Comparison of ENCODE assay signal across 8 cellular contexts in the genomic region with DNA sequence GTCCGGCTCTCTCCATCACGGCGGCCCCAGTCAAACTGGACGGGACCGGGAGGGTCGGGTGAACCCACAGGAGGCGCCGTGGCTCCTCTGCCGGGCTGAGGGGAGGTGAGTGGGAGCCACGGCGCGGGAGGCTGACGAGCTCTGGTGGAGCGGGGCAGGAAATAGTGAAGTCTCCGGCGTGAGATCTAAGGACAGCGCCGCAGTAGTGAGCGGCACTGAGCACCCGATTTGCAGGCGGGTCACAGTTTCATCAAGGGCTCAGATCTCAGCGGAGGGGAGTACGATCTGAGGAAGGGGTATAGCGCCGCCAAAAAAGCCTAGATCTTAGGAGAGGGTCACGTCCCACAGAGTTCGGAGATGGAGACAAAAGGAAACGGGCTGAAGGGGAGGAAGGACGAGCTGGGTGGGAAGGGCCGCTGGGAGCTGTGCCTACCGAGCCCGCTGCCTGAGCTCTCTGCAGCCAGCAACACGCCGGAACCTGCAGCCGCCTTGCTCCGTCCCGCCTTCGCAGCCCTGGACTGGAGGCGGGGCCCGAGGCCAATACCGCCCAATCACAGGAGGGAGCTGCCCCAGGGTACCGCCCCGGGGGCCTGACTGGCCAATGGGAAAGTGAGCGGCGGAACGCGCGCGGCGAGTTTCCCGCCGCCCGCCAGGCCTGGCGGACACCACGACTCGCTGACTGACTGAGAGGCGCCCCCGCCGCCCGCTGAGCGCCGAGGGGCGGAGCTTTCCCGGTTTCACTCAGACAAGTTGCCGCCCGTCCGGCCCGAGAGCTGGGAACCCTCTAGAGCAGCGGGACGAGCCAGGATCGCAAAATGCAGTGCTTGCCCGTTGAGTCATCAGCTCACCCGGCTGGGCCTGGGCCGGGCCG. TPM values are rescaled to one million over a fixed set of nuclear protein-coding genes. Genes with fewer than 3 reads are reported as not detected.
A peak's percentile ranks its signal among the peaks of the same experiment; 100 is the strongest.
DNase-seq lines count a peak whose midpoint lies in the region; ATAC-seq, FAIRE-seq and TF ChIP-seq lines count a peak whose summit lies in the region.

No MANE protein-coding gene starts in this region.

- DNase-seq in Caki2 (ENCODE audit: low read depth) (peak; percentile 99), HUDEP-2 (lab: John Stamatoyannopoulos, UW; ENCODE audit: unreplicated experiment in 76 of 76) (peak; percentile 35 to 98 (median 95)), NOMO-1 treated with DMSO at 0.1 percent for 48 hours (lab: John Stamatoyannopoulos, UW; ENCODE audit: unreplicated experiment) (peak; percentile 97), H1 (ENCODE audit: low read depth in 1 of 2, low spot score in 2 of 2) (peak; percentile 95 to 97), mesenchymal stem cell (peak; percentile 98)
- peak; percentile 97 for DNase-seq in activated CD8-positive, alpha-beta memory T cell treated with anti-CD3 and anti-CD28 coated beads, Interleukin-2, amount 10 ng/mL, durations not matched to agents 7 days and 5 days
- peak; percentile 89 for DNase-seq in stimulated activated CD8-positive, alpha-beta memory T cell treated with anti-CD3 and anti-CD28 coated beads, Interleukin-12 subunit alpha, Interleukin-12 subunit beta, amount 100 ng/mL, for 24 hours (ENCODE audit: extremely low read depth)

- peak overlapping the region; percentile 71; the same call in 1 of the 2 replicates for H2BK5ac ChIP-seq in H1 (ENCODE audit: low read depth, low read length)
- H2BK5ac ChIP-seq in mesenchymal stem cell (ENCODE audit: low read depth, low read length, poor library complexity, severe bottlenecking), result peak overlapping the region; percentile 74

- CTCF ChIA-PET in activated CD8-positive, alpha-beta memory T cell treated with anti-CD3 and anti-CD28 coated beads, Interleukin-2, amount 10 ng/mL, durations not matched to agents 7 days and 5 days (lab: Charles Lee), result interaction anchor here (0.8 to 4.1 kb wide), 22 partner anchors 10 to 365 kb away, joined by 3 to 24 read pairs (median 6); a partner anchor contains a TSS
- CTCF ChIA-PET in H1 (lab: Charles Lee; ENCODE audit: partially characterized antibody), result interaction anchor here (0.7 to 31.7 kb wide), 9 partner anchors 1 to 382 kb away, joined by 3 to 547 read pairs (median 3); a partner anchor contains a TSS

- H3K79me1 ChIP-seq in H1 (ENCODE audit: low read depth, low read length) (no peaks in the 10 kb centered on the region), mesenchymal stem cell (replicated peaks; ENCODE audit: low read length, poor library complexity, severe bottlenecking) (no peaks in the 10 kb centered on the region)

- peak overlapping the region; percentile 67 for H3K56ac ChIP-seq in H1 (replicated peaks; ENCODE audit: insufficient read length, low read depth, low read length)

- H2BK120ac ChIP-seq in H1 (replicated peaks; ENCODE audit: low read depth, low read length), result no peak overlapping the region
- no peak overlapping the region for H2BK120ac ChIP-seq in mesenchymal stem cell (ENCODE audit: low read depth, low read length)

- H2BK12ac ChIP-seq in H1 (ENCODE audit: low read depth, low read length) (no peak overlapping the region), mesenchymal stem cell (ENCODE audit: low read length in 2 of 2) (peak overlapping the region; percentile 64 to 79)

- H3K9me3 Mint-ChIP-seq in activated CD8-positive, alpha-beta memory T cell treated with anti-CD3 and anti-CD28 coated beads, Interleukin-2, amount 10 ng/mL, durations not matched to agents 7 days and 5 days (ENCODE audit: low read depth), result no peaks in the 10 kb centered on the region

- H3K23ac ChIP-seq in H1 (ENCODE audit: insufficient read length), result no peak overlapping the region
- H3K23ac ChIP-seq in mesenchymal stem cell (ENCODE audit: low read length in 2 of 2), result peak overlapping the region; percentile 47 to 57

- no peak for TF ChIP-seq EP300 in H1 (IDR thresholded peaks at IDR 0.05; ENCODE audit: borderline replicate concordance in 1 of 2, low read depth in 2 of 2, low read length in 2 of 2)

- H3K36me3 ChIP-seq in H1 (ENCODE audit: control insufficient read depth in 2 of 4, insufficient read depth in 4 of 4, low read length in 3 of 4), result no peaks in the 10 kb centered on the region
- peaks cover 0 to 7% of the 10 kb centered on the region in 2 experiments for H3K36me3 ChIP-seq in mesenchymal stem cell (ENCODE audit: control insufficient read depth in 1 of 2, insufficient read depth in 2 of 2, low read depth in 1 of 2, low read length in 2 of 2)

- peak overlapping the region; percentile 79 for H4K5ac ChIP-seq in H1 (ENCODE audit: insufficient read length, low read depth, low read length)

- TF ChIP-seq POLR2A in H1 (IDR thresholded peaks at IDR 0.05; ENCODE audit: control extremely low read depth in 1 of 2, low read depth in 2 of 2, low read length in 2 of 2), result peak; percentile 76 to 83

- H4K8ac ChIP-seq in H1 (ENCODE audit: extremely low read depth, insufficient read depth, low read length), result peak overlapping the region; percentile 60
- H4K8ac ChIP-seq in mesenchymal stem cell (ENCODE audit: low read length), result peak overlapping the region; percentile 97

- peak overlapping the region; percentile 84 for H3K4me3 Mint-ChIP-seq in activated CD8-positive, alpha-beta memory T cell treated with anti-CD3 and anti-CD28 coated beads, Interleukin-2, amount 10 ng/mL, durations not matched to agents 7 days and 5 days

- H3K9me3 ChIP-seq in H1 (ENCODE audit: insufficient read depth in 2 of 2, low read depth in 1 of 2, low read length in 1 of 2) (no peaks in the 10 kb centered on the region), mesenchymal stem cell (ENCODE audit: control insufficient read depth, low read length) (no peaks in the 10 kb centered on the region)

- no peak overlapping the region for H2BK15ac ChIP-seq in H1 (ENCODE audit: low read length)
- peak overlapping the region; percentile 64 for H2BK15ac ChIP-seq in mesenchymal stem cell (ENCODE audit: low read depth, poor library complexity, severe bottlenecking)

- H4K91ac ChIP-seq in H1 (replicated peaks; ENCODE audit: insufficient read length, low read length) (peak overlapping the region; percentile 98), mesenchymal stem cell (ENCODE audit: low read length) (peak overlapping the region; percentile 86)

- H3K4me2 ChIP-seq in H1 (ENCODE audit: insufficient read depth in 1 of 2, low read depth in 2 of 2, low read length in 2 of 2) (peak overlapping the region; percentile 60 to 91), mesenchymal stem cell (ENCODE audit: low read length, poor library complexity, severe bottlenecking) (peak overlapping the region; percentile 98)

- 0 out of 2 replicates have a peak overlapping the region, but pooled peaks have one; percentile 60 for H2AK5ac ChIP-seq in H1 (ENCODE audit: low read depth, low read length)
- no peak overlapping the region for H2AK5ac ChIP-seq in mesenchymal stem cell (ENCODE audit: low read length, severe bottlenecking)

- peak overlapping the region; percentile 85 for H3K18ac ChIP-seq in H1 (ENCODE audit: extremely low read depth, low read length)
- H3K18ac ChIP-seq in mesenchymal stem cell (ENCODE audit: low read depth in 1 of 2, low read length in 2 of 2), result peak overlapping the region; percentile 84 to 95

- TF ChIP-seq RAD21 in H1 (IDR thresholded peaks at IDR 0.05 in 1 of 2, conservative IDR thresholded peaks at IDR 0.05 in 1 of 2; ENCODE audit: low read depth in 2 of 2, low read length in 2 of 2), result no peak

- POLR2A ChIA-PET in H1 (lab: Charles Lee; ENCODE audit: partially characterized antibody), result interaction anchor here (0.6 to 2.4 kb wide), 9 partner anchors 8 to 1083 kb away, joined by 3 to 11 read pairs (median 4); a partner anchor contains a TSS

- H3K4me1 ChIP-seq in H1 (replicated peaks in 1 of 4; ENCODE audit: control insufficient read depth in 3 of 4, insufficient read depth in 4 of 4, low read length in 3 of 4), result peaks cover 0 to 27% (median 21%) of the 10 kb centered on the region in 4 experiments; a peak in 5 of 7 replicates
- peaks cover 24% of the 10 kb centered on the region for H3K4me1 ChIP-seq in mesenchymal stem cell (ENCODE audit: control insufficient read depth, insufficient read depth, low read depth, low read length)

- no peaks in the 10 kb centered on the region for H4K20me1 ChIP-seq in H1 (replicated peaks in 1 of 2; ENCODE audit: control insufficient read depth in 1 of 2, insufficient read depth in 2 of 2, low read length in 2 of 2)

- no peaks in the 10 kb centered on the region for H3K36me3 Mint-ChIP-seq in activated CD8-positive, alpha-beta memory T cell treated with anti-CD3 and anti-CD28 coated beads, Interleukin-2, amount 10 ng/mL, durations not matched to agents 7 days and 5 days

- peaks cover 4 to 13% (median 12%) of the 10 kb centered on the region in 4 experiments; a peak in 5 of 7 replicates for H3K27me3 ChIP-seq in H1 (replicated peaks in 1 of 4; ENCODE audit: control insufficient read depth in 3 of 4, extremely low read depth in 1 of 4, insufficient read depth in 3 of 4, low read length in 3 of 4)
- H3K27me3 ChIP-seq in mesenchymal stem cell (ENCODE audit: control insufficient read depth in 1 of 2, insufficient read depth in 1 of 2, low read length in 2 of 2), result no peaks in the 10 kb centered on the region

- peaks cover 29% of the 10 kb centered on the region for H3K4me1 Mint-ChIP-seq in activated CD8-positive, alpha-beta memory T cell treated with anti-CD3 and anti-CD28 coated beads, Interleukin-2, amount 10 ng/mL, durations not matched to agents 7 days and 5 days

- FAIRE-seq in H1 (lab: Jason Lieb, UNC), result no peak

- WGBS in H1 (ENCODE audit: extremely low coverage in 1 of 2, insufficient coverage in 1 of 2, insufficient read length in 1 of 2, insufficient replicate concordance in 2 of 2, low coverage in 1 of 2, low lambda C conversion rate in 2 of 2, missing lambda C conversion rate in 1 of 2), 2 experiments, result 2% methylated on average over 64 of the region's 75 CpGs; no CpG with 5 or more reads in 1 of the 2 experiments
- under 1% methylated on average over 75 of the region's 75 CpGs for WGBS in mesenchymal stem cell

- H3K79me2 ChIP-seq in H1 (ENCODE audit: control insufficient read depth in 1 of 2, insufficient read depth in 2 of 2, low read length in 2 of 2), result no peaks in the 10 kb centered on the region

- no peak overlapping the region for H3K14ac ChIP-seq in H1 (ENCODE audit: insufficient read length)
- H3K14ac ChIP-seq in mesenchymal stem cell (ENCODE audit: low read length in 2 of 2), result peak overlapping the region in 1 of 2 experiments; percentile 76

- H2AFZ ChIP-seq in H1 (ENCODE audit: low read length) (peak overlapping the region; percentile 14; the same call in 1 of the 2 replicates), mesenchymal stem cell (ENCODE audit: low read depth, low read length) (peak overlapping the region; percentile 77)

- H3K4ac ChIP-seq in H1 (replicated peaks; ENCODE audit: insufficient read length, low read depth, low read length) (no peak overlapping the region), mesenchymal stem cell (ENCODE audit: low read depth in 1 of 2, low read length in 2 of 2) (peak overlapping the region; percentile 66 to 67)

- peak overlapping the region; percentile 87 for H3K27ac Mint-ChIP-seq in activated CD8-positive, alpha-beta memory T cell treated with anti-CD3 and anti-CD28 coated beads, Interleukin-2, amount 10 ng/mL, durations not matched to agents 7 days and 5 days

- TF ChIP-seq CTCF in H1 (IDR thresholded peaks at IDR 0.05; ENCODE audit: control extremely low read depth in 1 of 3, insufficient read depth in 1 of 3, low read depth in 1 of 3, low read length in 3 of 3), result no peak; a peak in 1 of 4 replicates

- in situ Hi-C loops in Caki2 (cut with HindIII; ENCODE audit: low pct_unique_long_range_greater_than_20kb, low sequenced_read_pairs), result no loop called here

- H3K27me3 Mint-ChIP-seq in activated CD8-positive, alpha-beta memory T cell treated with anti-CD3 and anti-CD28 coated beads, Interleukin-2, amount 10 ng/mL, durations not matched to agents 7 days and 5 days, result no peaks in the 10 kb centered on the region

- H3K4me3 ChIP-seq in H1 (ENCODE audit: extremely low read depth in 1 of 4, insufficient read depth in 2 of 4, low read depth in 3 of 4, low read length in 4 of 4) (peak overlapping the region; percentile 58 to 68 (median 62)), mesenchymal stem cell (ENCODE audit: insufficient read depth in 1 of 2, low read depth in 1 of 2, low read length in 2 of 2) (peak overlapping the region; percentile 57 to 89)

- H3K9ac ChIP-seq in H1 (replicated peaks in 1 of 4; ENCODE audit: extremely low read depth in 1 of 4, low read depth in 3 of 4, low read length in 3 of 4), result peak overlapping the region; percentile 36 to 90 (median 69)
- H3K9ac ChIP-seq in mesenchymal stem cell (ENCODE audit: low read length), result peak overlapping the region; percentile 95

- ATAC-seq in GM21381 (IDR thresholded peaks at IDR 0.05; ENCODE audit: unreplicated experiment), result peak; percentile 91
- ATAC-seq in activated CD8-positive, alpha-beta memory T cell treated with anti-CD3 and anti-CD28 coated beads, Interleukin-2, amount 10 ng/mL, durations not matched to agents 7 days and 5 days, result peak; percentile 95

- no peak overlapping the region for H2BK20ac ChIP-seq in H1 (ENCODE audit: low read length)

- H3K27ac ChIP-seq in H1 (ENCODE audit: low read depth, low read length), result peak overlapping the region; percentile 52; the same call in 1 of the 2 replicates
- peak overlapping the region; percentile 96 for H3K27ac ChIP-seq in mesenchymal stem cell (ENCODE audit: low read length, poor library complexity, severe bottlenecking)

- peaks cover 9% of the 10 kb centered on the region for H3K23me2 ChIP-seq in H1 (ENCODE audit: low read depth, low read length)

RNA-seq across cellular contexts. Expression of a gene that starts 1.9 kb away (rescaled TPM):
- 211 and 262 TPM in 2 replicates for total RNA-seq in Caki2 (2014; rRNA removed; shearing (Covaris generic); ENCODE audit: low replicate concordance)
- under 1 TPM in 1 of 2 experiments, not detected in 1; 0.73 TPM for total RNA-seq in activated CD8-positive, alpha-beta memory T cell treated with anti-CD3 and anti-CD28 coated beads, Interleukin-2, amount 10 ng/mL, durations not matched to agents 7 days and 5 days
- 3.9 and 4.0 TPM in 2 replicates for total RNA-seq in H1 (2021; fragmentation: NEBNext Ultra II Directional; extraction: Animal tissue kit (Norgen Biotek cat#: 25700))
- 3.3 and 4.2 TPM in 2 replicates for polyA plus RNA-seq in H1 (2011; rRNA removed)
- polyA plus RNA-seq in H1 (2011; cell fraction: cytosol; rRNA removed), result 3.6 TPM
- 3.2 TPM for polyA plus RNA-seq in H1 (2011; cell fraction: nucleus; rRNA removed)
- 5.0 to 6.8 TPM (median 6.0 TPM) in 4 replicates for polyA plus RNA-seq in H1 (2012, experiment 1 of 2)
- 4.0 TPM for polyA plus RNA-seq in H1 (2012, experiment 2 of 2)
- 4.2 TPM for polyA plus RNA-seq in H1 (2013, experiment 1 of 2)
- polyA plus RNA-seq in H1 (2013, experiment 2 of 2), result 5.1 TPM
- 0.47 and 1.8 TPM in 2 replicates for polyA minus RNA-seq in H1 (2011; rRNA and poly(A)+ RNA removed)
- 4.6 TPM for polyA minus RNA-seq in H1 (2011; cell fraction: cytosol; rRNA and poly(A)+ RNA removed)
- polyA minus RNA-seq in H1 (2011; cell fraction: nucleus; rRNA and poly(A)+ RNA removed), result 3.7 TPM
- 0.03 TPM for polyA plus RNA-seq in mesenchymal stem cell (2013, experiment 1 of 2)
- polyA plus RNA-seq in mesenchymal stem cell (2013, experiment 2 of 2), result not detected

RNA-seq across cellular contexts. Expression of a gene that starts 25.2 kb away (rescaled TPM):
- total RNA-seq in Caki2 (2014; rRNA removed; shearing (Covaris generic); ENCODE audit: low replicate concordance), result 16.1 and 16.9 TPM in 2 replicates
- 10 to 100 TPM; 32.9 to 41.1 TPM for total RNA-seq in activated CD8-positive, alpha-beta memory T cell treated with anti-CD3 and anti-CD28 coated beads, Interleukin-2, amount 10 ng/mL, durations not matched to agents 7 days and 5 days
- 29.6 and 36.8 TPM in 2 replicates for total RNA-seq in H1 (2021; fragmentation: NEBNext Ultra II Directional; extraction: Animal tissue kit (Norgen Biotek cat#: 25700))
- polyA plus RNA-seq in H1 (2011; rRNA removed), result 27.3 and 34.8 TPM in 2 replicates
- polyA plus RNA-seq in H1 (2011; cell fraction: cytosol; rRNA removed), result 25.1 TPM
- polyA plus RNA-seq in H1 (2011; cell fraction: nucleus; rRNA removed), result 43.6 TPM
- polyA plus RNA-seq in H1 (2012, experiment 1 of 2), result 20.4 to 32.9 TPM (median 29.8 TPM) in 4 replicates
- polyA plus RNA-seq in H1 (2012, experiment 2 of 2), result 24.3 TPM
- 17.9 TPM for polyA plus RNA-seq in H1 (2013, experiment 1 of 2)
- 16.9 TPM for polyA plus RNA-seq in H1 (2013, experiment 2 of 2)
- polyA minus RNA-seq in H1 (2011; rRNA and poly(A)+ RNA removed), result 42.5 and 57.8 TPM in 2 replicates
- polyA minus RNA-seq in H1 (2011; cell fraction: cytosol; rRNA and poly(A)+ RNA removed), result 37.3 TPM
- polyA minus RNA-seq in H1 (2011; cell fraction: nucleus; rRNA and poly(A)+ RNA removed), result 20.5 TPM
- polyA plus RNA-seq in mesenchymal stem cell (2013, experiment 1 of 2), result 21.8 TPM
- polyA plus RNA-seq in mesenchymal stem cell (2013, experiment 2 of 2), result 21.8 TPM

RNA-seq across cellular contexts. Expression of a gene that starts 35.4 kb away (rescaled TPM):
- 13.0 and 17.3 TPM in 2 replicates for total RNA-seq in Caki2 (2014; rRNA removed; shearing (Covaris generic); ENCODE audit: low replicate concordance)
- 10 to 100 TPM; 15.0 to 17.0 TPM for total RNA-seq in activated CD8-positive, alpha-beta memory T cell treated with anti-CD3 and anti-CD28 coated beads, Interleukin-2, amount 10 ng/mL, durations not matched to agents 7 days and 5 days
- 17.4 and 19.8 TPM in 2 replicates for total RNA-seq in H1 (2021; fragmentation: NEBNext Ultra II Directional; extraction: Animal tissue kit (Norgen Biotek cat#: 25700))
- polyA plus RNA-seq in H1 (2011; rRNA removed), result 7.9 and 11.6 TPM in 2 replicates
- 12.5 TPM for polyA plus RNA-seq in H1 (2011; cell fraction: cytosol; rRNA removed)
- 13.1 TPM for polyA plus RNA-seq in H1 (2011; cell fraction: nucleus; rRNA removed)
- polyA plus RNA-seq in H1 (2012, experiment 1 of 2), result 13.0 to 16.1 TPM (median 14.3 TPM) in 4 replicates
- polyA plus RNA-seq in H1 (2012, experiment 2 of 2), result 12.4 TPM
- 11.3 TPM for polyA plus RNA-seq in H1 (2013, experiment 1 of 2)
- polyA plus RNA-seq in H1 (2013, experiment 2 of 2), result 11.8 TPM
- 4.4 and 5.9 TPM in 2 replicates for polyA minus RNA-seq in H1 (2011; rRNA and poly(A)+ RNA removed)
- polyA minus RNA-seq in H1 (2011; cell fraction: cytosol; rRNA and poly(A)+ RNA removed), result 9.6 TPM
- polyA minus RNA-seq in H1 (2011; cell fraction: nucleus; rRNA and poly(A)+ RNA removed), result 11.5 TPM
- polyA plus RNA-seq in mesenchymal stem cell (2013, experiment 1 of 2), result 9.8 TPM
- 9.7 TPM for polyA plus RNA-seq in mesenchymal stem cell (2013, experiment 2 of 2)

RNA-seq across cellular contexts. Expression of a gene that starts 38.4 kb away (rescaled TPM):
- total RNA-seq in Caki2 (2014; rRNA removed; shearing (Covaris generic); ENCODE audit: low replicate concordance), result 17.4 and 23.5 TPM in 2 replicates
- 10 to 100 TPM; 53.1 to 54.9 TPM for total RNA-seq in activated CD8-positive, alpha-beta memory T cell treated with anti-CD3 and anti-CD28 coated beads, Interleukin-2, amount 10 ng/mL, durations not matched to agents 7 days and 5 days
- 29.2 and 29.7 TPM in 2 replicates for total RNA-seq in H1 (2021; fragmentation: NEBNext Ultra II Directional; extraction: Animal tissue kit (Norgen Biotek cat#: 25700))
- polyA plus RNA-seq in H1 (2011; rRNA removed), result 49.8 and 61.3 TPM in 2 replicates
- polyA plus RNA-seq in H1 (2011; cell fraction: cytosol; rRNA removed), result 38.2 TPM
- 48.3 TPM for polyA plus RNA-seq in H1 (2011; cell fraction: nucleus; rRNA removed)
- 16.3 to 34.7 TPM (median 30.6 TPM) in 4 replicates for polyA plus RNA-seq in H1 (2012, experiment 1 of 2)
- polyA plus RNA-seq in H1 (2012, experiment 2 of 2), result 31.7 TPM
- polyA plus RNA-seq in H1 (2013, experiment 1 of 2), result 30.5 TPM
- polyA plus RNA-seq in H1 (2013, experiment 2 of 2), result 34.5 TPM
- polyA minus RNA-seq in H1 (2011; rRNA and poly(A)+ RNA removed), result 47.7 and 51.8 TPM in 2 replicates
- polyA minus RNA-seq in H1 (2011; cell fraction: cytosol; rRNA and poly(A)+ RNA removed), result 24.8 TPM
- polyA minus RNA-seq in H1 (2011; cell fraction: nucleus; rRNA and poly(A)+ RNA removed), result 16.9 TPM
- 24.7 TPM for polyA plus RNA-seq in mesenchymal stem cell (2013, experiment 1 of 2)
- 24.1 TPM for polyA plus RNA-seq in mesenchymal stem cell (2013, experiment 2 of 2)

RNA-seq across cellular contexts. Expression of a gene that starts 48.9 kb away (rescaled TPM):
- total RNA-seq in Caki2 (2014; rRNA removed; shearing (Covaris generic); ENCODE audit: low replicate concordance), result not detected in 2 replicates
- total RNA-seq in activated CD8-positive, alpha-beta memory T cell treated with anti-CD3 and anti-CD28 coated beads, Interleukin-2, amount 10 ng/mL, durations not matched to agents 7 days and 5 days, result not detected
- total RNA-seq in H1 (2021; fragmentation: NEBNext Ultra II Directional; extraction: Animal tissue kit (Norgen Biotek cat#: 25700)), result not detected in 2 replicates
- not detected in 2 replicates for polyA plus RNA-seq in H1 (2011; rRNA removed)
- polyA plus RNA-seq in H1 (2011; cell fraction: cytosol; rRNA removed), result not detected
- not detected for polyA plus RNA-seq in H1 (2011; cell fraction: nucleus; rRNA removed)
- 0.14 TPM in 1 of 4 replicates, not detected in the others for polyA plus RNA-seq in H1 (2012, experiment 1 of 2)
- not detected for polyA plus RNA-seq in H1 (2012, experiment 2 of 2)
- not detected for polyA plus RNA-seq in H1 (2013, experiment 1 of 2)
- polyA plus RNA-seq in H1 (2013, experiment 2 of 2), result not detected
- not detected in 2 replicates for polyA minus RNA-seq in H1 (2011; rRNA and poly(A)+ RNA removed)
- polyA minus RNA-seq in H1 (2011; cell fraction: cytosol; rRNA and poly(A)+ RNA removed), result not detected
- not detected for polyA minus RNA-seq in H1 (2011; cell fraction: nucleus; rRNA and poly(A)+ RNA removed)
- polyA plus RNA-seq in mesenchymal stem cell (2013, experiment 1 of 2), result not detected
- polyA plus RNA-seq in mesenchymal stem cell (2013, experiment 2 of 2), result not detected

Comparison
In these comparisons a context has a peak if more than half of its experiments do, and no peak if none do; other contexts are left out.
1. Peak in every context shown above with its lines: DNase-seq, ATAC-seq, H3K4me3 ChIP-seq and H3K27ac ChIP-seq.
2. RNA of a gene that starts 1.9 kb away (total RNA-seq): 211 to 262 TPM in Caki2; 3.9 to 4.0 TPM in H1 and 0.73 TPM in activated CD8-positive, alpha-beta memory T cell treated with anti-CD3 and anti-CD28 coated beads, Interleukin-2, amount 10 ng/mL, durations not matched to agents 7 days and 5 days; every median in the first group is over 10 times any median in the second.